8 cellular contexts compared by ENCODE assay signal in the genomic region with DNA sequence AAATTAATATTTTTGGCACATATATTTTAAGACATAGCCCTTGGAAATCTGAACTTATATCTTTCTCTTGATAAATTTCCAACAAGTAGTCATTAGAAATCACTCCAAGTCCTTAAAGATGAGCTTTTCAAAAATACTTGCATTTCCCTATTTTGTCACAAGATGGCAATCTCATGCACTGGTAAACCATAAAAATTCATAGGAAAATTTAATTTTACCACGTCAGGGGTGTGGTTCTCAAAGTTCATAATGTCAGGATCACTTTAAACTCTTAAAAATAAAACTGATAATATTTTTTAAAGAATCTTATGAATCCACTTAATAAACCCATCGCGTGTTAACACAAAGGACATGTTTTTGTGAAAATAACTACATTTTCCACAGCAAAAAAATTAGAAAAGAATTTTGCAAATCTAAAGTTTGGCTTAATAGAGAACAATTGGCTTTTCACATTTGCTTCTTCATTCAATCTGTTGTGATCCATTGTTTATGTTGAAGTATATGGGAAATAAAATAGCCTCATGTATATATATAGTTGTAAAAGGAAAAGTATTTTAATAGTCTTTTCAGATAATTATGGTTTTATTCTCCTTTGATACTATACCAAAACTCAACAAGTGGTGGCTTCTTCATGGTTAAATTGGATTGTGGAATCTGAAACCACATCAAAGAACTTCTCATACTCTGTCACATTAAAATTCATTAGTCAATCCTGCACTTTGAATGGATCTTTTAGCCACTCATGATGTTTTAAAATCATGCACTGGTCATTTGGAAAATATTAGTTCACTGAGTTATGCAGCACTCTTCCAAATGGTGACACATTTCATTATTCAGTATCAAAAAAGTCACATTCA.
DNase-seq lines count a peak whose midpoint lies in the region; ATAC-seq, FAIRE-seq and TF ChIP-seq lines count a peak whose summit lies in the region.

No MANE protein-coding gene starts in this region.

- H3K9me3 Mint-ChIP-seq in stimulated activated naive CD8-positive, alpha-beta T cell treated with anti-CD3 and anti-CD28 coated beads, Interleukin-15, amount 100 ng/mL, for 72 hours = no peaks in the 10 kb centered on the region

- H3K9me3 ChIP-seq in Karpas-422 (ENCODE audit: low read length) (no peaks in the 10 kb centered on the region), WERI-Rb-1 (ENCODE audit: severe bottlenecking) (no peaks in the 10 kb centered on the region), kidney (ENCODE audit: control insufficient read depth in 1 of 2, low read length in 2 of 2) (no peaks in the 10 kb centered on the region)

- H3K27me3 ChIP-seq in Karpas-422 (ENCODE audit: low read length) (no peaks in the 10 kb centered on the region), WERI-Rb-1 (ENCODE audit: insufficient read depth, low read depth, severe bottlenecking) (no peaks in the 10 kb centered on the region)

- H3K9ac ChIP-seq in Karpas-422 (ENCODE audit: low read length) (no peak overlapping the region), kidney (ENCODE audit: low read length in 2 of 2) (no peak overlapping the region)

- TF ChIP-seq CTCF in D721Med (IDR thresholded peaks at IDR 0.05; ENCODE audit: insufficient read depth, missing control alignments) (peak; percentile 75), WERI-Rb-1 (IDR thresholded peaks at IDR 0.05; ENCODE audit: low read depth, low read length) (0 out of 2 replicates have a peak, but pooled peaks have one; percentile 8), kidney (IDR thresholded peaks at IDR 0.05; ENCODE audit: borderline replicate concordance, extremely low read depth, insufficient read depth) (peak; percentile 56)

- no peak overlapping the region for H3K4me3 ChIP-seq in Karpas-422 (ENCODE audit: low read length)
- H3K4me3 ChIP-seq in WERI-Rb-1 (ENCODE audit: low read depth, low read length) = no peak overlapping the region
- no peak overlapping the region for H3K4me3 ChIP-seq in kidney (ENCODE audit: low read length in 2 of 2)

- H3K27ac ChIP-seq in Karpas-422 (ENCODE audit: low read length) (no peak overlapping the region), WERI-Rb-1 (no peak overlapping the region), kidney (ENCODE audit: low read depth in 2 of 2, low read length in 2 of 2) (no peak overlapping the region)

- FAIRE-seq in D721Med (lab: Jason Lieb, UNC) (peak; percentile 70), kidney (lab: Jason Lieb, UNC) (peak; percentile 97)

- no peak overlapping the region for H2AFZ ChIP-seq in Karpas-422 (ENCODE audit: low read length)

- no peak for DNase-seq in D721Med (ENCODE audit: insufficient read length, low spot score)
- DNase-seq in Karpas-422 = peak; percentile 47
- DNase-seq in WERI-Rb-1 = no peak
- no peak for DNase-seq in kidney
- no peak for DNase-seq in stimulated activated naive CD8-positive, alpha-beta T cell treated with anti-CD3 and anti-CD28 coated beads, Interleukin-15, amount 100 ng/mL, for 72 hours
- DNase-seq in amygdala (lab: John Stamatoyannopoulos, UW) = no peak
- no peak for DNase-seq in sciatic nerve (ENCODE audit: low spot score)

- no peaks in the 10 kb centered on the region for H3K4me1 ChIP-seq in Karpas-422 (ENCODE audit: low read length)
- no peaks in the 10 kb centered on the region for H3K4me1 ChIP-seq in kidney (ENCODE audit: control insufficient read depth in 1 of 2, insufficient read depth in 1 of 2, low read depth in 1 of 2, low read length in 2 of 2)

- no peaks in the 10 kb centered on the region for H3K27me3 Mint-ChIP-seq in stimulated activated naive CD8-positive, alpha-beta T cell treated with anti-CD3 and anti-CD28 coated beads, Interleukin-15, amount 100 ng/mL, for 72 hours

- H3K79me2 ChIP-seq in Karpas-422 (ENCODE audit: low read length) = no peaks in the 10 kb centered on the region

- no peaks in the 10 kb centered on the region for H4K20me1 ChIP-seq in Karpas-422 (ENCODE audit: insufficient read depth, low read depth, low read length)

- intact Hi-C loops in kidney (cut with DNase I) = loop anchor here (10.0 kb wide), 1 partner anchor 940 kb away; no protein-coding TSS in a partner anchor
- intact Hi-C loops in sciatic nerve (cut with DNase I) = loop anchor here (10.0 kb wide), 1 partner anchor 170 kb away; a partner anchor contains a TSS

- H3K4me2 ChIP-seq in Karpas-422 (ENCODE audit: low read depth, low read length, poor library complexity, severe bottlenecking) = no peak overlapping the region

- no peak for ATAC-seq in stimulated activated naive CD8-positive, alpha-beta T cell treated with anti-CD3 and anti-CD28 coated beads, Interleukin-15, amount 100 ng/mL, for 72 hours
- ATAC-seq in sciatic nerve = no peak
- ATAC-seq in HG03439 (IDR thresholded peaks at IDR 0.05; ENCODE audit: unreplicated experiment) = no peak

- H3K9me2 ChIP-seq in Karpas-422 (replicated peaks; ENCODE audit: insufficient read depth, low read length) = no peaks in the 10 kb centered on the region

- no peak overlapping the region for H3K4me3 Mint-ChIP-seq in stimulated activated naive CD8-positive, alpha-beta T cell treated with anti-CD3 and anti-CD28 coated beads, Interleukin-15, amount 100 ng/mL, for 72 hours

- H3K27ac Mint-ChIP-seq in stimulated activated naive CD8-positive, alpha-beta T cell treated with anti-CD3 and anti-CD28 coated beads, Interleukin-15, amount 100 ng/mL, for 72 hours = no peak overlapping the region

- no peaks in the 10 kb centered on the region for H3K4me1 Mint-ChIP-seq in stimulated activated naive CD8-positive, alpha-beta T cell treated with anti-CD3 and anti-CD28 coated beads, Interleukin-15, amount 100 ng/mL, for 72 hours

- no peaks in the 10 kb centered on the region for H3K36me3 ChIP-seq in Karpas-422 (ENCODE audit: insufficient read depth, low read length)
- no peaks in the 10 kb centered on the region for H3K36me3 ChIP-seq in WERI-Rb-1
- no peaks in the 10 kb centered on the region for H3K36me3 ChIP-seq in kidney (ENCODE audit: control insufficient read depth in 1 of 2, insufficient read depth in 2 of 2, low read length in 2 of 2)

Comparison
In these comparisons a context has a peak if more than half of its experiments do, and no peak if none do; other contexts are left out.
1. CTCF ChIP-seq: peak in every context shown above with its lines; median percentile 75 in D721Med; 56 in kidney; 8 in WERI-Rb-1.